19 cellular contexts compared by ENCODE assay signal in the genomic region with DNA sequence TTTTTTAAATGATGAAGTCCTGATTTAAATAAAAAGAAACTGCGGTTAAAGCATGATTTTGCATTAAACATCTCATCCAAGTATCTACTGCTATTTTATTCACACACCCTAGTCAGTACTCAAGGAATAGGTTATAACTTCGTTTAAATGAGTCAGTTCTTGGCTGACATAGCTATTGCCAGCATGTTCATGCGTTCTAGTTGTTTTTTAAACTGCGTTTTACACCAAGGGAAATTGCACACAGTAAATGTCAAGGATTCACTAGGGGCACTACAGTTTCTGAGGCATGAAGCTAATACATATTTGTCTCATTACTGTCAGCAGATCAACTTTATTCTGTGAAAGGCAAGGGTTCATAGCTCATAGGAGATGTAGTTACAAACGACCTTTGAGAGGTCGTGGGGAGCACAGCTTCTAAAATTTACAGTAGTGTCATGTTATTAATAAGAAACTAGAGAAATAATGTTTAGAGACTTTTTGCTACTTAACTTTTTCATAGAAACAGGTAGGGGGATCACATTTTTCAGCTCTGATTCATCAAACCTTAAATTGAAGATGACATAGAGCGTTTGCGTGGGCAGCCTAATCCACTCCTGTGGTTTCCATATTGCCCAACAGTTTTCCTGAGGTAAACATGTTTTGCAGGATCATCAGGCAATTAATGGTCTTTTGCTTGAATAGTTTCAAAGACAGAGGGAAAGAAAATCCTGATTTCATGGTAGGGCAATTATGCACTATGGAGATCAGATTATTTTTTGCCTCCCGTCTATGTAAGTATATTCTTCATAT.
DNase-seq lines count a peak whose midpoint lies in the region; ATAC-seq and TF ChIP-seq lines count a peak whose summit lies in the region.
"Had no signal": no experiment of that assay in that cellular context is flagged by ENCODE, and none has a peak within 500 bp of the region (broad histone marks: within the 10 kb centered on the region; RNA-seq: fewer than 3 reads in every experiment).

No MANE protein-coding gene starts in this region.

- CTCF ChIA-PET in PC-3 (lab: Charles Lee): no interaction called here

- TF ChIP-seq CTCF in PC-3 (conservative IDR thresholded peaks at IDR 0.05; ENCODE audit: low read depth, low read length) (no peak), fibroblast of mammary gland (conservative IDR thresholded peaks at IDR 0.05; ENCODE audit: control insufficient read depth, insufficient read depth, low read depth, low read length) (no peak), omental fat pad (IDR thresholded peaks at IDR 0.05) (no peak), upper lobe of right lung (IDR thresholded peaks at IDR 0.05) (no peak)

- no peaks in the 10 kb centered on the region for H3F3A ChIP-seq in PC-3 (ENCODE audit: low read length, unreplicated experiment)

- peak; percentile 5 for DNase-seq in COLO829 (ENCODE audit: low spot score)
- DNase-seq in PC-3: peak; percentile 44
- DNase-seq in fibroblast of mammary gland (ENCODE audit: low read depth): peak; percentile 3
- DNase-seq in omental fat pad (ENCODE audit: low spot score): no peak
- no peak for DNase-seq in upper lobe of right lung
- no peak for DNase-seq in UCSD-AML1 (lab: John Stamatoyannopoulos, UW; ENCODE audit: unreplicated experiment)
- DNase-seq: Calu3; CD4-positive, alpha-beta memory T cell; Kasumi-1; NCI-H1092 treated with DMSO at 0.1 percent for 48 hours; NCI-H146; NCI-H2081 treated with DMSO at 0.1 percent for 48 hours; SHP77 treated with DMSO at 0.1 percent for 48 hours had no signal

- H3K27me3 ChIP-seq in PC-3 (ENCODE audit: low read length) (no peaks in the 10 kb centered on the region), upper lobe of right lung (no peaks in the 10 kb centered on the region)
- H3K27me3 ChIP-seq: BLaER1 had no signal

- no peaks in the 10 kb centered on the region for H3K9me2 ChIP-seq in PC-3 (replicated peaks; ENCODE audit: low read length)

- intact Hi-C loops in PC-3 (cut with micrococcal nuclease): no loop called here
- intact Hi-C loops in upper lobe of right lung (cut with DNase I): no loop called here

- H3K4me3 ChIP-seq in PC-3 (ENCODE audit: low read length): no peak overlapping the region
- no peak overlapping the region for H3K4me3 ChIP-seq in fibroblast of mammary gland (ENCODE audit: control insufficient read depth, low read depth, low read length)
- no peak overlapping the region for H3K4me3 ChIP-seq in upper lobe of right lung
- H3K4me3 ChIP-seq: A549, BLaER1 had no signal

- H3K79me2 ChIP-seq in PC-3 (ENCODE audit: low read length): no peaks in the 10 kb centered on the region

- POLR2A ChIA-PET in PC-3 (lab: Charles Lee; ENCODE audit: unreplicated experiment): no interaction called here

- no peaks in the 10 kb centered on the region for H3K36me3 ChIP-seq in PC-3 (ENCODE audit: low read depth, low read length)
- no peaks in the 10 kb centered on the region for H3K36me3 ChIP-seq in upper lobe of right lung
- H3K36me3 ChIP-seq: BLaER1 had no signal

- no TSS peak for BruUV-seq in PC-3 (replicated peaks; lab: Mats Ljungman, UMichigan)

- no peaks in the 10 kb centered on the region for H4K20me1 ChIP-seq in PC-3 (ENCODE audit: low read length)
- H4K20me1 ChIP-seq: BLaER1 had no signal

- H3K9me3 ChIP-seq in PC-3 (ENCODE audit: low read length) (no peaks in the 10 kb centered on the region), upper lobe of right lung (no peaks in the 10 kb centered on the region)
- H3K9me3 ChIP-seq: A549 had no signal

- H3K27ac ChIP-seq in PC-3 (ENCODE audit: low read length): no peak overlapping the region
- H3K27ac ChIP-seq in upper lobe of right lung: no peak overlapping the region
- H3K27ac ChIP-seq: A549, HL-60 had no signal

- ATAC-seq in PC-3 (no peak), omental fat pad (ENCODE audit: low FRiP score) (peak; percentile 81), upper lobe of right lung (no peak), HG03439 (IDR thresholded peaks at IDR 0.05; ENCODE audit: unreplicated experiment) (no peak), HG03159 (IDR thresholded peaks at IDR 0.05; ENCODE audit: unreplicated experiment) (no peak)
- ATAC-seq: A549, SK-N-SH treated with all-trans-retinoic acid at 6 μM for 48 hours had no signal

- H3K4me2 ChIP-seq in PC-3 (ENCODE audit: low read length): no peak overlapping the region
- H3K4me2 ChIP-seq: A549 had no signal

- no peak overlapping the region for H3K9ac ChIP-seq in PC-3 (ENCODE audit: low read length)
- H3K9ac ChIP-seq: BLaER1 had no signal

- H3K4me1 ChIP-seq in PC-3 (ENCODE audit: insufficient read depth, low read length) (no peaks in the 10 kb centered on the region), upper lobe of right lung (no peaks in the 10 kb centered on the region)
- H3K4me1 ChIP-seq: A549 had no signal

- no peak overlapping the region for H2AFZ ChIP-seq in PC-3 (ENCODE audit: low read length)

Comparison
In these comparisons a context has a peak if more than half of its experiments do, and no peak if none do; other contexts are left out.
1. DNase-seq: peak in COLO829 (single experiment), PC-3 (single experiment) and fibroblast of mammary gland (single experiment); none in omental fat pad (single experiment), upper lobe of right lung (single experiment) and UCSD-AML1 (single experiment).